ENCODE assay signal across 1 cellular context in genomic region chr10:104252349-104252748, GRCh38.
TF ChIP-seq lines count a peak whose summit lies in the region.

No MANE protein-coding gene starts in this region.

TF ChIP-seq in WTC11, 78 proteins besides CTCF, POLR2A, EP300 and RAD21 (continued from another document):
- TF ChIP-seq ZNF281 (CRISPR knock-in tag; IDR thresholded peaks at IDR 0.05) (no peak), MLX (CRISPR knock-in tag; IDR thresholded peaks at IDR 0.05) (no peak), JUN (CRISPR knock-in tag; IDR thresholded peaks at IDR 0.05) (no peak), NFE2L1 (CRISPR knock-in tag; IDR thresholded peaks at IDR 0.05) (no peak), ARID4B (CRISPR knock-in tag; IDR thresholded peaks at IDR 0.05; ENCODE audit: borderline replicate concordance) (no peak), NR1H2 (CRISPR knock-in tag; IDR thresholded peaks at IDR 0.05) (no peak), ZNF416 (CRISPR knock-in tag; IDR thresholded peaks at IDR 0.05) (no peak), GRHL2 (CRISPR knock-in tag; IDR thresholded peaks at IDR 0.05; ENCODE audit: insufficient replicate concordance, severe bottlenecking) (no peak), GABPB1 (CRISPR knock-in tag; IDR thresholded peaks at IDR 0.05) (no peak)
